ENCODE assay signal across 17 cellular contexts in the genomic region with DNA sequence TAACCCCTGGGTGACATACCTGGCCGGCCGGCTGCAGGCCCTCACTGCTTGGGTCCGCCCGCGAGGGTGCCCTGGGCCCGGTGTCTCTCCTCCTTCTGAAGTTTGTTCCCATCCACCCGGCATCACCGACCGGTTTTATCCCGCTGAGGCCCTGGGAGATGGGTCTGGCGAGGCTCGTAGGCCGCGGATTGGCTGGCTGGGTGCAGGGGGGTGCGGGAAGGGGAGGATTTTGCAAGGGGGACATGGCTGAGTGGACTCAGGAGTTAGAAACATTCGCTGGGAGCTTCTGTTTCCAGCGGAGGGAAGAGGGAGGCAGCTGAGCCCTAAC. TPM values are rescaled to one million over a fixed set of nuclear protein-coding genes. Genes with fewer than 3 reads are reported as not detected.
DNase-seq lines count a peak whose midpoint lies in the region; ATAC-seq and TF ChIP-seq lines count a peak whose summit lies in the region.
"Had no signal": no experiment of that assay in that cellular context is flagged by ENCODE, and none has a peak within 500 bp of the region (broad histone marks: within the 10 kb centered on the region; RNA-seq: fewer than 3 reads in every experiment).

A gene (minus strand): TSS at position 110 of the 328 bp plus-strand sequence. CDS start 527 bp downstream, outside the sequence.

- no peaks in the 10 kb centered on the region for H3F3A ChIP-seq in smooth muscle cell (ENCODE audit: low read depth)

- no peak for TF ChIP-seq POLR2A in body of pancreas (IDR thresholded peaks at IDR 0.05)

- intact Hi-C loops in body of pancreas (cut with DNase I): no loop called here
- intact Hi-C loops in tibial artery (cut with DNase I; ENCODE audit: low total_unique reads): no loop called here

- H3K9ac ChIP-seq in duodenal mucosa (ENCODE audit: low read depth in 1 of 2, low read length in 2 of 2): no peak within 1 kb of the TSS
- H3K9ac ChIP-seq in smooth muscle cell (ENCODE audit: low read depth): no peak within 1 kb of the TSS
- H3K9ac ChIP-seq: parathyroid adenoma had no signal

- H3K36me3 ChIP-seq in duodenal mucosa (ENCODE audit: control insufficient read depth in 1 of 2, insufficient read depth in 2 of 2, low read length in 2 of 2) (no peaks in the 10 kb centered on the region), kidney epithelial cell (ENCODE audit: control insufficient read depth, insufficient read depth, low read length) (peaks cover 2% of the 10 kb centered on the region), smooth muscle cell (ENCODE audit: low read depth) (no peaks in the 10 kb centered on the region), body of pancreas (replicated peaks in 1 of 2; ENCODE audit: insufficient read depth in 1 of 2, low read depth in 2 of 2) (no peaks in the 10 kb centered on the region), tibial artery (no peaks in the 10 kb centered on the region)
- H3K36me3 ChIP-seq: breast epithelium, stomach had no signal

- H3K27me3 ChIP-seq in duodenal mucosa (ENCODE audit: control insufficient read depth in 1 of 2, insufficient read depth in 2 of 2, low read length in 2 of 2): peaks cover 4 to 28% of the 10 kb centered on the region in 2 donors
- no peaks in the 10 kb centered on the region for H3K27me3 ChIP-seq in kidney epithelial cell (ENCODE audit: control insufficient read depth, insufficient read depth, low read length)
- peaks cover 73% of the 10 kb centered on the region for H3K27me3 ChIP-seq in smooth muscle cell (ENCODE audit: low read depth)
- H3K27me3 ChIP-seq in body of pancreas: peaks cover 0 to 15% of the 10 kb centered on the region in 2 donors
- H3K27me3 ChIP-seq in tibial artery: peaks cover 3 to 52% of the 10 kb centered on the region in 2 donors

- H2AFZ ChIP-seq in smooth muscle cell (ENCODE audit: low read depth): no peak within 1 kb of the TSS
- H2AFZ ChIP-seq: parathyroid adenoma had no signal

- H3K27ac ChIP-seq in duodenal mucosa (ENCODE audit: low read depth, low read length) (peak within 1 kb of the TSS; percentile 64), smooth muscle cell (ENCODE audit: low read depth) (no peak within 1 kb of the TSS), body of pancreas (peak within 1 kb of the TSS in 1 of 4 donors; percentile 91), tibial artery (no peak within 1 kb of the TSS)
- H3K27ac ChIP-seq: breast epithelium, parathyroid adenoma, stomach had no signal

- no peaks in the 10 kb centered on the region for H3K79me2 ChIP-seq in smooth muscle cell (ENCODE audit: low read depth)
- H3K79me2 ChIP-seq: parathyroid adenoma had no signal

- peak within 1 kb of the TSS; percentile 54 for H3K4me2 ChIP-seq in smooth muscle cell

- TF ChIP-seq CTCF in kidney epithelial cell (IDR thresholded peaks at IDR 0.05; ENCODE audit: insufficient read depth, low read length, poor library complexity, severe bottlenecking): no peak
- no peak for TF ChIP-seq CTCF in smooth muscle cell (IDR thresholded peaks at IDR 0.05; ENCODE audit: borderline replicate concordance, insufficient read depth, poor library complexity, severe bottlenecking)
- TF ChIP-seq CTCF in body of pancreas (IDR thresholded peaks at IDR 0.05): no peak
- TF ChIP-seq CTCF in tibial artery (IDR thresholded peaks at IDR 0.05): no peak

- ATAC-seq in body of pancreas: no peak
- ATAC-seq in GM19395 (IDR thresholded peaks at IDR 0.05; ENCODE audit: unreplicated experiment): no peak
- ATAC-seq: effector memory CD8-positive, alpha-beta T cell had no signal

- peaks cover 17 to 25% of the 10 kb centered on the region in 2 donors for H3K4me1 ChIP-seq in duodenal mucosa (ENCODE audit: control insufficient read depth in 1 of 2, insufficient read depth in 2 of 2, low read length in 2 of 2)
- H3K4me1 ChIP-seq in smooth muscle cell (ENCODE audit: low read depth): peaks cover 7% of the 10 kb centered on the region
- peaks cover 43% of the 10 kb centered on the region for H3K4me1 ChIP-seq in body of pancreas
- H3K4me1 ChIP-seq in tibial artery: peaks cover 0 to 38% (median 28%) of the 10 kb centered on the region in 4 donors
- H3K4me1 ChIP-seq: parathyroid adenoma had no signal

- no peaks in the 10 kb centered on the region for H4K20me1 ChIP-seq in smooth muscle cell (ENCODE audit: low read depth)

- H3K4me3 ChIP-seq in duodenal mucosa (ENCODE audit: low read depth in 1 of 2, low read length in 2 of 2) (no peak within 1 kb of the TSS), kidney epithelial cell (ENCODE audit: low read depth, low read length) (peak within 1 kb of the TSS; percentile 82), smooth muscle cell (no peak within 1 kb of the TSS), body of pancreas (no peak within 1 kb of the TSS), tibial artery (no peak within 1 kb of the TSS)

- 29% methylated on average over 17 of the region's 17 CpGs for WGBS in smooth muscle cell (ENCODE audit: low lambda C conversion rate)
- 79 to 86% methylated on average over 9 to 16 of the region's 17 CpGs for WGBS in body of pancreas, 2 donors

- H3K9me3 ChIP-seq in duodenal mucosa (ENCODE audit: control insufficient read depth in 1 of 2, low read length in 2 of 2) (no peaks in the 10 kb centered on the region), smooth muscle cell (replicated peaks; ENCODE audit: low read depth) (no peaks in the 10 kb centered on the region), body of pancreas (no peaks in the 10 kb centered on the region), tibial artery (no peaks in the 10 kb centered on the region)
- H3K9me3 ChIP-seq: breast epithelium, stomach had no signal

- DNase-seq in HT1080 (ENCODE audit: low read depth): no peak
- DNase-seq in kidney epithelial cell (ENCODE audit: low read depth): peak; percentile 87
- DNase-seq in smooth muscle cell (lab: John Stamatoyannopoulos, UW; ENCODE audit: unreplicated experiment): no peak
- no peak for DNase-seq in body of pancreas
- no peak for DNase-seq in tibial artery
- no peak for DNase-seq in stimulated activated CD4-positive, alpha-beta T cell treated with anti-CD3 and anti-CD28 coated beads, Interleukin-2, amount 100 ng/mL, for 24 hours
- DNase-seq: activated naive CD4-positive, alpha-beta T cell treated with Interleukin-2 at 50 U/mL for 16 hours; AML-193; effector memory CD8-positive, alpha-beta T cell; islet precursor cell; NCI-H1436; SHP77; stomach had no signal

RNA-seq across cellular contexts. Expression of the gene that starts here (rescaled TPM):
- total RNA-seq in HT1080 (2014; rRNA removed; shearing (Covaris generic)): 5.9 and 11.3 TPM in 2 replicates
- 1.4 and 1.9 TPM in 2 replicates for polyA plus RNA-seq in HT1080 (2015; cell fraction: cytosol; rRNA removed)
- polyA plus RNA-seq in HT1080 (2015; cell fraction: nucleus; rRNA removed): 3.0 and 5.7 TPM in 2 replicates
- total RNA-seq in kidney epithelial cell (118 and 142 TPM in 2 replicates), smooth muscle cell (not detected in 2 replicates), body of pancreas (1 to 10 TPM in 1 of 2 donors, under 1 TPM in 1; 0.52 to 2.3 TPM)
- 0.34 TPM in 1 of 2 replicates, not detected in the other for polyA plus RNA-seq in smooth muscle cell
